Comparison of ENCODE assay signal across 1 cellular context in the genomic region with DNA sequence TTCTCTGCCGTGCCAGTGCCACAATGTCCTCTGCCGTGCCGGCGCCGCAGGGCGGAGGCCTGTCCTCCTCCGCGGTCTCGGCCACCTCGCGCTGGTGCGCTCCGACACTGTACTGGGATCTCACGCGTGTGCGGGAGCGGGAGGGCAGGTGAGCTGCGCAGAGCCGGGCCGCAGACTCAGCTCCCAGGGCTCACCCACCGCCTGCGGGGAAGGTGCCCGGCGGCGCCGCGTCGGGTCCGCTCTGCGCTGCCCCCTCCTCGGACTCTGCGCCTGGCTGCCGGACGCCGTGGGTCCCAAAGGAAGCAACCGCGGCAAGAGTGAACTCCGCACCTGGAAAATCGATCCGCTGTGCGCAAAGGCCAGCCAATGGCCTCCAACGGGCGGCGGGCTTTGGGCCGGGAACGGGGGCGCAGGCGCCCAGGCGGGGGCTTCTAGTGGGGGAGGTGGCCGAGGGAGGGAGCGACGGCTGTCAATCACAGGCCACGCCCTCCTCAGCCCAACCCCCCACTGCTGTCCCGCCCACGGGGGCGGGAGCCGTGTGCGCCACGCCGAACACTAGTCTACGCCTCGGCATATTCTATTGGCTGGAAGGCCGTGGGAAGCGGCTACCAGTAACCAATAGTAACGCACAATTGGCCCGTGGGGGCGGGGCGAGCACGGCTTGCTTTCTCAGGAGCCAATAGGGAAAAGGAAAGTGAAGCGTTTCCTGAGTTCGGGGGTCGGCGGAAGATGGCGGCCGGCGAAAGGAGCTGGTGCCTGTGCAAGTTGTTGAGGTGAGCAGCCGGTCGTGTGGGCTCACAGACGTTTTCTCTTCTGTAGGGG.
TF ChIP-seq lines count a peak whose summit lies in the region.

A gene with protein sequence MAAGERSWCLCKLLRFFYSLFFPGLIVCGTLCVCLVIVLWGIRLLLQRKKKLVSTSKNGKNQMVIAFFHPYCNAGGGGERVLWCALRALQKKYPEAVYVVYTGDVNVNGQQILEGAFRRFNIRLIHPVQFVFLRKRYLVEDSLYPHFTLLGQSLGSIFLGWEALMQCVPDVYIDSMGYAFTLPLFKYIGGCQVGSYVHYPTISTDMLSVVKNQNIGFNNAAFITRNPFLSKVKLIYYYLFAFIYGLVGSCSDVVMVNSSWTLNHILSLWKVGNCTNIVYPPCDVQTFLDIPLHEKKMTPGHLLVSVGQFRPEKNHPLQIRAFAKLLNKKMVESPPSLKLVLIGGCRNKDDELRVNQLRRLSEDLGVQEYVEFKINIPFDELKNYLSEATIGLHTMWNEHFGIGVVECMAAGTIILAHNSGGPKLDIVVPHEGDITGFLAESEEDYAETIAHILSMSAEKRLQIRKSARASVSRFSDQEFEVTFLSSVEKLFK (plus strand): TSS at position 709 of the 822 bp plus-strand sequence. CDS start 21 bp downstream, at position 730.

TF ChIP-seq in K562, 482 proteins besides CTCF, POLR2A, EP300 and RAD21 (continued from another document and continues in another):
- TF ChIP-seq CEBPZ (IDR thresholded peaks at IDR 0.05; ENCODE audit: borderline replicate concordance, low read depth, low read length) = peak; percentile 57; the same call in 1 of the 2 replicates
- TF ChIP-seq NR2C1 (IDR thresholded peaks at IDR 0.05) = peak; percentile 94
- peak; percentile 93 for TF ChIP-seq NR2C1 (tag; IDR thresholded peaks at IDR 0.05)
- no peak for TF ChIP-seq MCM2 (IDR thresholded peaks at IDR 0.05; ENCODE audit: low read depth)
- no peak for TF ChIP-seq NFIX (CRISPR knock-in tag; IDR thresholded peaks at IDR 0.05; ENCODE audit: low read depth)
- peak; percentile 54 to 78 for TF ChIP-seq MNT (conservative IDR thresholded peaks at IDR 0.05)
- TF ChIP-seq MXI1 (IDR thresholded peaks at IDR 0.05; ENCODE audit: low read depth, low read length) = peak; percentile 47; the same call in 1 of the 2 replicates
- TF ChIP-seq, protein P1, sequence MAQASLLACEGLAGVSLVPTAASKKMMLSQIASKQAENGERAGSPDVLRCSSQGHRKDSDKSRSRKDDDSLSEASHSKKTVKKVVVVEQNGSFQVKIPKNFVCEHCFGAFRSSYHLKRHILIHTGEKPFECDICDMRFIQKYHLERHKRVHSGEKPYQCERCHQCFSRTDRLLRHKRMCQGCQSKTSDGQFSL (CRISPR knock-in tag; IDR thresholded peaks at IDR 0.05) = no peak
- TF ChIP-seq, protein P1 (tag; IDR thresholded peaks at IDR 0.05) = 0 out of 4 replicates have a peak, but pooled peaks of 1 of the 2 experiments have one; percentile 40
- peak; percentile 82; the same call in 1 of the 2 replicates for TF ChIP-seq KAT7 (CRISPR knock-in tag; IDR thresholded peaks at IDR 0.05; ENCODE audit: borderline replicate concordance)
- TF ChIP-seq RNF2 (IDR thresholded peaks at IDR 0.05) = 0 out of 2 replicates have a peak, but pooled peaks have one; percentile 31
- no peak; the same call in 1 of the 2 replicates for TF ChIP-seq GATAD2B (IDR thresholded peaks at IDR 0.05; ENCODE audit: borderline replicate concordance)
- TF ChIP-seq, protein P2, sequence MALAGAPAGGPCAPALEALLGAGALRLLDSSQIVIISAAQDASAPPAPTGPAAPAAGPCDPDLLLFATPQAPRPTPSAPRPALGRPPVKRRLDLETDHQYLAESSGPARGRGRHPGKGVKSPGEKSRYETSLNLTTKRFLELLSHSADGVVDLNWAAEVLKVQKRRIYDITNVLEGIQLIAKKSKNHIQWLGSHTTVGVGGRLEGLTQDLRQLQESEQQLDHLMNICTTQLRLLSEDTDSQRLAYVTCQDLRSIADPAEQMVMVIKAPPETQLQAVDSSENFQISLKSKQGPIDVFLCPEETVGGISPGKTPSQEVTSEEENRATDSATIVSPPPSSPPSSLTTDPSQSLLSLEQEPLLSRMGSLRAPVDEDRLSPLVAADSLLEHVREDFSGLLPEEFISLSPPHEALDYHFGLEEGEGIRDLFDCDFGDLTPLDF (CRISPR knock-in tag; IDR thresholded peaks at IDR 0.05) = no peak
- TF ChIP-seq GABPA (tag; conservative IDR thresholded peaks at IDR 0.05; ENCODE audit: low read depth) = peak; percentile 84
- TF ChIP-seq DNMT1 (IDR thresholded peaks at IDR 0.05) = no peak
- TF ChIP-seq NR2C2 (CRISPR knock-in tag; IDR thresholded peaks at IDR 0.05) = no peak; the same call in 1 of the 2 replicates
- TF ChIP-seq NR2C2 (tag; IDR thresholded peaks at IDR 0.05) = peak; percentile 97
- peak; percentile 70; the same call in 1 of the 2 replicates for TF ChIP-seq POLR2AphosphoS5 (IDR thresholded peaks at IDR 0.05; ENCODE audit: control insufficient read depth, insufficient read depth, low read depth, low read length)
- TF ChIP-seq SMARCA4 (IDR thresholded peaks at IDR 0.05) = no peak
- TF ChIP-seq YY1 (IDR thresholded peaks at IDR 0.05; ENCODE audit: borderline replicate concordance in 1 of 3, control insufficient read depth in 1 of 3, extremely low read depth in 1 of 3, insufficient read depth in 3 of 3, insufficient read length in 1 of 3, insufficient replicate concordance in 2 of 3, low read depth in 1 of 3, low read length in 2 of 3) = peak; percentile 65 to 96 (median 91)
- TF ChIP-seq PML (IDR thresholded peaks at IDR 0.05; ENCODE audit: low read length) = peak; percentile 44; the same call in 1 of the 2 replicates
- TF ChIP-seq POLR2G (IDR thresholded peaks at IDR 0.05; ENCODE audit: low read depth, low read length) = peak; percentile 76
- no peak for TF ChIP-seq FOXM1 (IDR thresholded peaks at IDR 0.05; ENCODE audit: low read depth)
- 0 out of 2 replicates have a peak, but pooled peaks have one; percentile 68 for TF ChIP-seq FOXM1 (CRISPR knock-in tag; IDR thresholded peaks at IDR 0.05; ENCODE audit: low read depth)
- TF ChIP-seq RFX1 (IDR thresholded peaks at IDR 0.05) = peak; percentile 91
- peak; percentile 75 for TF ChIP-seq RBM25 (IDR thresholded peaks at IDR 0.05; ENCODE audit: low read depth, low read length, severe bottlenecking)
- TF ChIP-seq, protein P3, sequence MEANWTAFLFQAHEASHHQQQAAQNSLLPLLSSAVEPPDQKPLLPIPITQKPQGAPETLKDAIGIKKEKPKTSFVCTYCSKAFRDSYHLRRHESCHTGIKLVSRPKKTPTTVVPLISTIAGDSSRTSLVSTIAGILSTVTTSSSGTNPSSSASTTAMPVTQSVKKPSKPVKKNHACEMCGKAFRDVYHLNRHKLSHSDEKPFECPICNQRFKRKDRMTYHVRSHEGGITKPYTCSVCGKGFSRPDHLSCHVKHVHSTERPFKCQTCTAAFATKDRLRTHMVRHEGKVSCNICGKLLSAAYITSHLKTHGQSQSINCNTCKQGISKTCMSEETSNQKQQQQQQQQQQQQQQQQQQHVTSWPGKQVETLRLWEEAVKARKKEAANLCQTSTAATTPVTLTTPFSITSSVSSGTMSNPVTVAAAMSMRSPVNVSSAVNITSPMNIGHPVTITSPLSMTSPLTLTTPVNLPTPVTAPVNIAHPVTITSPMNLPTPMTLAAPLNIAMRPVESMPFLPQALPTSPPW (CRISPR knock-in tag; IDR thresholded peaks at IDR 0.05) = peak; percentile 73
- 0 out of 2 replicates have a peak, but pooled peaks have one; percentile 38 for TF ChIP-seq CTBP1 (IDR thresholded peaks at IDR 0.05; ENCODE audit: borderline replicate concordance)
- peak; percentile 64 for TF ChIP-seq TAF9B (IDR thresholded peaks at IDR 0.05; ENCODE audit: partially characterized antibody)
- peak; percentile 76 for TF ChIP-seq PHF20 (IDR thresholded peaks at IDR 0.05; ENCODE audit: partially characterized antibody)
- peak; percentile 72 for TF ChIP-seq CHD2 (IDR thresholded peaks at IDR 0.05; ENCODE audit: low read depth, low read length)
- TF ChIP-seq MAZ (CRISPR knock-in tag; conservative IDR thresholded peaks at IDR 0.05 in 1 of 2, IDR thresholded peaks at IDR 0.05 in 1 of 2) = peak; percentile 82 to 86
- TF ChIP-seq, protein P4, sequence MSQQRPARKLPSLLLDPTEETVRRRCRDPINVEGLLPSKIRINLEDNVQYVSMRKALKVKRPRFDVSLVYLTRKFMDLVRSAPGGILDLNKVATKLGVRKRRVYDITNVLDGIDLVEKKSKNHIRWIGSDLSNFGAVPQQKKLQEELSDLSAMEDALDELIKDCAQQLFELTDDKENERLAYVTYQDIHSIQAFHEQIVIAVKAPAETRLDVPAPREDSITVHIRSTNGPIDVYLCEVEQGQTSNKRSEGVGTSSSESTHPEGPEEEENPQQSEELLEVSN (IDR thresholded peaks at IDR 0.05; ENCODE audit: borderline replicate concordance in 1 of 2, extremely low read depth in 1 of 2, insufficient read depth in 1 of 2, insufficient read length in 1 of 2, low read depth in 1 of 2, low read length in 1 of 2, poor library complexity in 1 of 2, severe bottlenecking in 1 of 2) = peak; percentile 61 to 62
- TF ChIP-seq RB1 (IDR thresholded peaks at IDR 0.05; ENCODE audit: low read depth) = 0 out of 2 replicates have a peak, but pooled peaks have one; percentile 22
- TF ChIP-seq FIP1L1 (IDR thresholded peaks at IDR 0.05; ENCODE audit: low read depth, low read length, poor library complexity, severe bottlenecking) = peak; percentile 59
- TF ChIP-seq, protein P5, sequence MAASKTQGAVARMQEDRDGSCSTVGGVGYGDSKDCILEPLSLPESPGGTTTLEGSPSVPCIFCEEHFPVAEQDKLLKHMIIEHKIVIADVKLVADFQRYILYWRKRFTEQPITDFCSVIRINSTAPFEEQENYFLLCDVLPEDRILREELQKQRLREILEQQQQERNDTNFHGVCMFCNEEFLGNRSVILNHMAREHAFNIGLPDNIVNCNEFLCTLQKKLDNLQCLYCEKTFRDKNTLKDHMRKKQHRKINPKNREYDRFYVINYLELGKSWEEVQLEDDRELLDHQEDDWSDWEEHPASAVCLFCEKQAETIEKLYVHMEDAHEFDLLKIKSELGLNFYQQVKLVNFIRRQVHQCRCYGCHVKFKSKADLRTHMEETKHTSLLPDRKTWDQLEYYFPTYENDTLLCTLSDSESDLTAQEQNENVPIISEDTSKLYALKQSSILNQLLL (CRISPR knock-in tag; IDR thresholded peaks at IDR 0.05; ENCODE audit: borderline replicate concordance) = no peak
- TF ChIP-seq KAT8 (IDR thresholded peaks at IDR 0.05; ENCODE audit: low read depth) = no peak
- peak; percentile 79 for TF ChIP-seq MEIS2 (IDR thresholded peaks at IDR 0.05; ENCODE audit: partially characterized antibody)
- no peak for TF ChIP-seq ATF1 (CRISPR knock-in tag; IDR thresholded peaks at IDR 0.05)
- TF ChIP-seq ATF1 (tag; IDR thresholded peaks at IDR 0.05) = peak; percentile 79
- peak; percentile 84 for TF ChIP-seq ASH1L (IDR thresholded peaks at IDR 0.05; ENCODE audit: borderline replicate concordance, low read depth, partially characterized antibody)
- TF ChIP-seq ZBTB17 (CRISPR knock-in tag; IDR thresholded peaks at IDR 0.05) = no peak
- TF ChIP-seq PHF8 (IDR thresholded peaks at IDR 0.05; ENCODE audit: borderline replicate concordance, low read length) = peak; percentile 64; the same call in 1 of the 2 replicates
- TF ChIP-seq, protein P6, sequence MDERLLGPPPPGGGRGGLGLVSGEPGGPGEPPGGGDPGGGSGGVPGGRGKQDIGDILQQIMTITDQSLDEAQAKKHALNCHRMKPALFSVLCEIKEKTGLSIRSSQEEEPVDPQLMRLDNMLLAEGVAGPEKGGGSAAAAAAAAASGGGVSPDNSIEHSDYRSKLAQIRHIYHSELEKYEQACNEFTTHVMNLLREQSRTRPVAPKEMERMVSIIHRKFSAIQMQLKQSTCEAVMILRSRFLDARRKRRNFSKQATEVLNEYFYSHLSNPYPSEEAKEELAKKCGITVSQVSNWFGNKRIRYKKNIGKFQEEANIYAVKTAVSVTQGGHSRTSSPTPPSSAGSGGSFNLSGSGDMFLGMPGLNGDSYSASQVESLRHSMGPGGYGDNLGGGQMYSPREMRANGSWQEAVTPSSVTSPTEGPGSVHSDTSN (CRISPR knock-in tag; IDR thresholded peaks at IDR 0.05; ENCODE audit: low read depth) = peak; percentile 86
- TF ChIP-seq, protein P6 (tag; conservative IDR thresholded peaks at IDR 0.05; ENCODE audit: low read depth) = peak; percentile 93
- peak; percentile 79 for TF ChIP-seq SUPT5H (IDR thresholded peaks at IDR 0.05)
